Comparison of ENCODE assay signal across 8 cellular contexts in genomic region chr2:36930788-36931410, GRCh38. TPM values are rescaled to one million over a fixed set of nuclear protein-coding genes. Genes with fewer than 3 reads are reported as not detected.
DNase-seq lines count a peak whose midpoint lies in the region; ATAC-seq, FAIRE-seq and TF ChIP-seq lines count a peak whose summit lies in the region.
"Not testable (repeated sequence)": the region's sequence is repeated elsewhere in the genome, so short reads cannot be mapped to it uniquely, and the experiment has no call there.

No MANE protein-coding gene starts in this region.

- H3K4me1 Mint-ChIP-seq in CD4-positive, alpha-beta T cell (ENCODE audit: low read depth) = peaks cover 37% of the 10 kb centered on the region
- peaks cover 11% of the 10 kb centered on the region for H3K4me1 Mint-ChIP-seq in type B pancreatic cell (ENCODE audit: unreplicated experiment)

- H2AFZ ChIP-seq in SK-N-SH (ENCODE audit: low read depth) = not testable (repeated sequence)

- WGBS in SK-N-SH (ENCODE audit: low lambda C conversion rate) = 77% methylated on average over 7 of the region's 7 CpGs

- not testable (repeated sequence) for TF ChIP-seq EP300 in SK-N-SH (IDR thresholded peaks at IDR 0.05; ENCODE audit: borderline replicate concordance in 1 of 2, low read depth in 1 of 2, low read length in 1 of 2)

- FAIRE-seq in bronchial epithelial cell (lab: Jason Lieb, UNC) = not testable (repeated sequence)

- not testable (repeated sequence) for TF ChIP-seq CTCF in CD4-positive, alpha-beta T cell (IDR thresholded peaks at IDR 0.05); SK-N-SH (IDR thresholded peaks at IDR 0.05); bronchial epithelial cell (IDR thresholded peaks at IDR 0.05; ENCODE audit: insufficient read depth, low read length, severe bottlenecking); fibroblast of mammary gland (conservative IDR thresholded peaks at IDR 0.05; ENCODE audit: control insufficient read depth, insufficient read depth, low read depth, low read length); retinal pigment epithelial cell (conservative IDR thresholded peaks at IDR 0.05; ENCODE audit: low read depth, low read length); type B pancreatic cell (conservative IDR thresholded peaks at IDR 0.05)

- H3K79me2 ChIP-seq in SK-N-SH (ENCODE audit: insufficient read depth) = peaks cover 73% of the 10 kb centered on the region

- not testable (repeated sequence) for H3K36me3 Mint-ChIP-seq in CD4-positive, alpha-beta T cell (ENCODE audit: low read depth); type B pancreatic cell

- peaks cover 0 to 19% of the 10 kb centered on the region in 2 experiments; a peak in 1 of 4 replicates for H3K4me1 ChIP-seq in SK-N-SH (ENCODE audit: control insufficient read depth in 1 of 2, insufficient read depth in 2 of 2, low read depth in 1 of 2, low read length in 1 of 2)

- H3K4me3 ChIP-seq in SK-N-SH (ENCODE audit: low read depth in 2 of 2, low read length in 1 of 2); bronchial epithelial cell (ENCODE audit: low read depth, low read length); fibroblast of mammary gland (ENCODE audit: control insufficient read depth, low read depth, low read length); retinal pigment epithelial cell (ENCODE audit: low read length): not testable (repeated sequence)

- not testable (repeated sequence) for H3F3A ChIP-seq in SK-N-SH (replicated peaks; ENCODE audit: insufficient read depth)

- H3K27ac ChIP-seq in CD4-positive, alpha-beta T cell (ENCODE audit: low read depth, low read length) = not testable (repeated sequence)
- peak overlapping the region in 1 of 2 experiments; percentile 54; a peak in 2 of 4 replicates for H3K27ac ChIP-seq in SK-N-SH (ENCODE audit: low read depth in 2 of 2, low read length in 1 of 2)

- not testable (repeated sequence) for ATAC-seq in CD4-positive, alpha-beta T cell (ENCODE audit: poor library complexity)

- H3K27ac Mint-ChIP-seq in CD4-positive, alpha-beta T cell = peak overlapping the region; percentile 42
- H3K27ac Mint-ChIP-seq in type B pancreatic cell = peak overlapping the region; percentile 50

- not testable (repeated sequence) for H3K4me3 Mint-ChIP-seq in CD4-positive, alpha-beta T cell; type B pancreatic cell

- H3K9ac ChIP-seq in SK-N-SH = not testable (repeated sequence)

- DNase-seq in CD4-positive, alpha-beta T cell; SK-N-SH; type B pancreatic cell (ENCODE audit: extremely low spot score, unreplicated experiment): not testable (repeated sequence)
- DNase-seq in HPDE6-E6E7 (ENCODE audit: extremely low spot score) (peak; percentile 29), bronchial epithelial cell (ENCODE audit: low read depth) (peak; percentile 93), fibroblast of mammary gland (ENCODE audit: low read depth) (peak; percentile 51), kidney tubule cell (ENCODE audit: low spot score) (peak; percentile 35), retinal pigment epithelial cell (ENCODE audit: low read depth) (peak; percentile 55)

- not testable (repeated sequence) for H3K27me3 Mint-ChIP-seq in CD4-positive, alpha-beta T cell; type B pancreatic cell

- H3K9me3 Mint-ChIP-seq in CD4-positive, alpha-beta T cell; type B pancreatic cell: not testable (repeated sequence)

- CTCF ChIA-PET in CD4-positive, alpha-beta T cell (lab: Charles Lee) = not testable (repeated sequence)
- CTCF ChIA-PET in SK-N-SH (lab: Yijun Ruan, JAX) = interaction anchor here (1.2 to 1.9 kb wide), 3 partner anchors 12 to 145 kb away, joined by 3 to 6 read pairs (median 3); no protein-coding TSS in a partner anchor

- not testable (repeated sequence) for H4K20me1 ChIP-seq in SK-N-SH (ENCODE audit: insufficient read depth)

- not testable (repeated sequence) for H3K36me3 ChIP-seq in SK-N-SH (replicated peaks in 1 of 2; ENCODE audit: control insufficient read depth in 1 of 2, insufficient read depth in 2 of 2, low read length in 1 of 2); bronchial epithelial cell (ENCODE audit: control insufficient read depth, insufficient read depth, low read length)

- H3K9me3 ChIP-seq in CD4-positive, alpha-beta T cell (ENCODE audit: control insufficient read depth, low read length); SK-N-SH: not testable (repeated sequence)

- not testable (repeated sequence) for H3K4me2 ChIP-seq in SK-N-SH

- intact Hi-C loops in CD4-positive, alpha-beta T cell (cut with DNase I, micrococcal nuclease) = not testable (repeated sequence)

- not testable (repeated sequence) for TF ChIP-seq RAD21 in SK-N-SH (IDR thresholded peaks at IDR 0.05; ENCODE audit: low read length)

- H3K9me2 ChIP-seq in SK-N-SH = not testable (repeated sequence)

- H3K27me3 ChIP-seq in CD4-positive, alpha-beta T cell (ENCODE audit: control insufficient read depth, insufficient read depth, low read length); SK-N-SH (ENCODE audit: insufficient read depth); bronchial epithelial cell (ENCODE audit: control insufficient read depth, insufficient read depth, low read length): not testable (repeated sequence)

- POLR2A ChIA-PET in CD4-positive, alpha-beta T cell (lab: Charles Lee); SK-N-SH (lab: Yijun Ruan, JAX): not testable (repeated sequence)

TF ChIP-seq in SK-N-SH, 30 proteins besides CTCF, POLR2A, EP300 and RAD21:
- 0 out of 2 replicates have a peak, but pooled peaks have one; percentile 9 for TF ChIP-seq JUND (IDR thresholded peaks at IDR 0.05)
- peak; percentile 64 for TF ChIP-seq NFIC (IDR thresholded peaks at IDR 0.05; ENCODE audit: borderline replicate concordance)
- peak; percentile 34; the same call in 1 of the 2 replicates for TF ChIP-seq PBX3 (IDR thresholded peaks at IDR 0.05)

RNA-seq across cellular contexts. Expression of gene STRN, which starts 35.4 kb away (rescaled TPM):
- total RNA-seq in CD4-positive, alpha-beta T cell = 10 to 100 TPM; 20.4 to 20.8 TPM
- 4.8 and 5.8 TPM in 2 replicates for polyA plus RNA-seq in SK-N-SH (2012; rRNA removed)
- polyA plus RNA-seq in SK-N-SH (2012; cell fraction: cytosol; rRNA removed) = 6.1 TPM in 2 replicates
- 3.6 and 7.6 TPM in 2 replicates for polyA plus RNA-seq in SK-N-SH (2012; cell fraction: nucleus; rRNA removed)
- 19.2 and 26.2 TPM in 2 replicates for total RNA-seq in bronchial epithelial cell
- total RNA-seq in type B pancreatic cell (ENCODE audit: low replicate concordance) = 26.1 and 34.3 TPM in 2 replicates
